13 cellular contexts compared by ENCODE assay signal in genomic region chr6:114313816-114314215, GRCh38. TPM values are rescaled to one million over a fixed set of nuclear protein-coding genes. Genes with fewer than 3 reads are reported as not detected.
"Had no signal": no experiment of that assay in that cellular context is flagged by ENCODE, and none has a peak within 500 bp of the region (broad histone marks: within the 10 kb centered on the region; RNA-seq: fewer than 3 reads in every experiment).

No MANE protein-coding gene starts in this region.

RNA-seq across cellular contexts. Expression of gene HS3ST5, which starts 29.0 kb away (rescaled TPM):
- total RNA-seq: activated naive CD4-positive, alpha-beta T cell treated with anti-CD3 and anti-CD28 coated beads for 36 hours; activated naive CD4-positive, alpha-beta T cell treated with anti-CD3 and anti-CD28 coated beads, Interleukin-2, amount 50 U/mL, for 72 hours; activated naive CD8-positive, alpha-beta T cell treated with anti-CD3 and anti-CD28 coated beads for 36 hours; activated naive CD8-positive, alpha-beta T cell treated with anti-CD3 and anti-CD28 coated beads, Interleukin-2, amount 10 ng/mL, durations not matched to agents 7 days and 5 days; activated T-cell treated with anti-CD3 and anti-CD28 coated beads, Interleukin-2, amount 50 U/mL, for 4 hours; activated T-cell treated with anti-CD3 and anti-CD28 coated beads, Interleukin-2, amount 50 U/mL, for 72 hours; activated T-helper 1 cell treated with anti-CD3 and anti-CD28 coated beads, Interleukin-12 subunit alpha, Interleukin-12 subunit beta, Interleukin-2, Interleukin-4 antibody, amounts not matched to agents 30 ng/mL and 10 ng/mL and 1 ng/mL, durations not matched to agents 14 hours and 24 hours and 36 hours; activated T-helper 17 cell treated with anti-CD3 and anti-CD28 coated beads, Interleukin-2, amount 50 U/mL, for 72 hours; activated T-helper 2 cell treated with anti-CD3 and anti-CD28 coated beads, Interferon-gamma antibody, Interleukin-2, Interleukin-4, amounts not matched to agents 10 μg/mL and 5 μg/mL and 100 μg/mL, durations not matched to agents 14 hours and 24 hours and 36 hours; aorta; ascending aorta; breast epithelium; bronchial epithelial cell had no signal
- polyA plus RNA-seq: aorta had no signal
